ENCODE assay signal across 8 cellular contexts in the genomic region with DNA sequence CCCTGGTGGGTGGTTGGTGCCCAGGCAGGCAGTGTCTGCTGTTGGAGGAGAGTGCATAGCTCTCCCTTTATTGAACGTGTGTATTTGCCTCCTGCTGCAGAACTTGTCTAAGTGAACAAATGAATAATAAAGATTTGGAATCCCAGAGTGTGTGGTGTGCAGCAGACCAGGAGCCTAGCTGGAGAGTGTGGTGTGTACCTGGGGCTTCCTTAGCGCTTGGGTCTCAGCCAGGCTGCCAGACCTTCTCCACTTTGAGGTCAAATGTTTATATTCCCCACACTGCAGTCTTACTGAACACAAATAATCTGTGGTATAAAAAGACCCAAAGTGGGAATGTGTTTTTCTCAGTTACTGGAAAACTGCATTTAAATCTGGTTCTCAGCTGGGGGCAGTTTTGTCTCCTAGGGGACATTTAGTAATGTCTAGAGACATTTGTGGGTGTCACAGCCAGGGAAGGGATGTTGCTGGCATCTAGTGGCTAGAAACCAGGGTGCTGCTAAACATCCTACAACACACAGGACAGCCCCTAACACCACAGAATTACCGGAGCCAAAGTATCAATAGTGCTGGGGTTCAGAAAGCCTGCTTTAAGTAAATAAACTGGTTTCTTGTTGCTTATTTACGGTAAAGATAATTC. TPM values are rescaled to one million over a fixed set of nuclear protein-coding genes. Genes with fewer than 3 reads are reported as not detected.
DNase-seq lines count a peak whose midpoint lies in the region; ATAC-seq and TF ChIP-seq lines count a peak whose summit lies in the region.

No MANE protein-coding gene starts in this region.

- peak overlapping the region; percentile 97 for H3K27ac ChIP-seq in VCaP

- POLR2A ChIA-PET in Caco-2 (lab: Charles Lee): no interaction called here

- no TSS peak for BruUV-seq in Caco-2 (replicated peaks; lab: Mats Ljungman, UMichigan)

- H3K9me3 ChIP-seq in Caco-2: no peaks in the 10 kb centered on the region

- no peaks in the 10 kb centered on the region for H3K36me3 ChIP-seq in Caco-2 (ENCODE audit: control insufficient read depth, insufficient read depth, low read length)

- TF ChIP-seq CTCF in Caco-2 (IDR thresholded peaks at IDR 0.05; ENCODE audit: insufficient read depth in 1 of 2, low read depth in 1 of 2, low read length in 1 of 2, severe bottlenecking in 1 of 2, unreplicated experiment in 1 of 2) (peak in 1 of 2 experiments; percentile 56), VCaP (conservative IDR thresholded peaks at IDR 0.05) (peak; percentile 72)

- H3K4me3 Mint-ChIP-seq in Caco-2 (ENCODE audit: unreplicated experiment): no peak overlapping the region

- CTCF ChIA-PET in Caco-2 (lab: Charles Lee): interaction anchor here (2.1 to 2.8 kb wide), 2 partner anchors 56 to 70 kb away, joined by 4 to 13 read pairs; no protein-coding TSS in a partner anchor

- no peak overlapping the region for H3K4me3 ChIP-seq in Caco-2 (ENCODE audit: low read depth, low read length)

- no peaks in the 10 kb centered on the region for H3K27me3 ChIP-seq in Caco-2 (replicated peaks; ENCODE audit: control insufficient read depth, insufficient read depth, low read length)

- DNase-seq in Caco-2 (peak; percentile 19 to 34), GM19240 (ENCODE audit: insufficient read length, low spot score) (peak; percentile 43), medulla oblongata (ENCODE audit: extremely low spot score) (peak; percentile 58), NCI-H446 treated with DMSO at 0.1 percent for 48 hours (lab: John Stamatoyannopoulos, UW) (no peak)
- DNase-seq in stimulated activated CD8-positive, alpha-beta memory T cell treated with anti-CD3 and anti-CD28 coated beads, Interleukin-4, amount 100 ng/mL, for 48 hours: no peak

- no peaks in the 10 kb centered on the region for H3K27me3 Mint-ChIP-seq in Caco-2 (ENCODE audit: insufficient read depth, unreplicated experiment)

- no peaks in the 10 kb centered on the region for H3K4me1 ChIP-seq in Caco-2

- intact Hi-C loops in Caco-2 (cut with micrococcal nuclease; ENCODE audit: unreplicated experiment): loop anchor here (1.0 to 10.0 kb wide), 4 partner anchors 70 to 392 kb away; partner anchors contain the start of gene TFF3

- no peaks in the 10 kb centered on the region for H3K36me3 Mint-ChIP-seq in Caco-2 (ENCODE audit: insufficient read depth, unreplicated experiment)

- H3K27ac Mint-ChIP-seq in Caco-2 (ENCODE audit: unreplicated experiment): no peak overlapping the region

- no peak for ATAC-seq in GM19023 (IDR thresholded peaks at IDR 0.05; ENCODE audit: unreplicated experiment)
- ATAC-seq in HG02870 (IDR thresholded peaks at IDR 0.05; ENCODE audit: unreplicated experiment): no peak

- H3K9me3 Mint-ChIP-seq in Caco-2 (ENCODE audit: unreplicated experiment): no peaks in the 10 kb centered on the region

- no peaks in the 10 kb centered on the region for H3K4me1 Mint-ChIP-seq in Caco-2 (ENCODE audit: low read depth, unreplicated experiment)

RNA-seq across cellular contexts. Expression of gene SLC37A1, which starts 23.6 kb away (rescaled TPM):
- total RNA-seq in Caco-2 (2022): 8.4 and 9.8 TPM in 2 replicates

RNA-seq across cellular contexts. Expression of gene RSPH1, which starts 41.2 kb away (rescaled TPM):
- total RNA-seq in Caco-2 (2022): 0.23 and 0.51 TPM in 2 replicates

Comparison
In these comparisons a context has a peak if more than half of its experiments do, and no peak if none do; other contexts are left out.
1. DNase-seq: peak in Caco-2 (2 of 2), GM19240 (single experiment) and medulla oblongata (single experiment); none in stimulated activated CD8-positive, alpha-beta memory T cell treated with anti-CD3 and anti-CD28 coated beads, Interleukin-4, amount 100 ng/mL, for 48 hours (single experiment) and NCI-H446 treated with DMSO at 0.1 percent for 48 hours (single experiment).